Comparison of ENCODE assay signal across 1 cellular context in the genomic region with DNA sequence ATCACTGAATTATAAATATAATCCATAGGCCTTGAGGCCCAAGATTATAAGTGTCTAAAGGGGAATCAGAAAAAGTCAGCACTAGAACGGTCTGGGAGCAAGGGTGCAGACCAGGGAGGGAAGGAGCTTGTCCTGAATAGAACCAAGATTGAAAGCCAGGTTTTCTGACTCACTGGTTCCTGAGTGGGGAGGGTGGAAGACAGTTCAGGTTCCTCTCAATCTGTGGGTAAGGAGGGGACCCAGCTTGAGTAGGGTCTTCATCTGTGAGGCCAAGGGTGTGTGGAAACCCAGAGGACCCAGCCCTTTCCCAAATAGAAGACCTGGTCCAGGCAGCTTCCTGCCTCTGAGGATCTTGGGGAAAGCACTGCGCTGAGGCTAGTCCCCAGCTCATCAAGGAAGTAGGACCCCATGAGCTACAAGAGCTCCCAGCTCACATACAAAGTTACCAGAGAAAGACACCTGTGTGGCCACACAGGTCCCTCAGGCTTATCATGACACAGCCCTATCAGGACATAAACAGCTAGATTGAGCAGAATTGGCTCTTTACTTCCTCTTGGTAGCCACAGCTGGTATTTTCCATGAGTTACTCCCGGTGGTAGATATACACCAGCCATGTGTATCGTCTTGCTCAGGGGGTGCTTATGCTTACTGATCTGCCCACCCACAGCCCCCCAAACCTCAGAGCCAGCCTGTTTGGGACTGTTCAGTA.
TF ChIP-seq lines count a peak whose summit lies in the region.

No MANE protein-coding gene starts in this region.

TF ChIP-seq in endothelial cell of umbilical vein, 7 proteins besides CTCF, POLR2A, EP300 and RAD21:
- no peak for TF ChIP-seq MYC (IDR thresholded peaks at IDR 0.05; ENCODE audit: low read depth, low read length)
- TF ChIP-seq EZH2 (IDR thresholded peaks at IDR 0.05; ENCODE audit: borderline replicate concordance, low read depth, low read length, severe bottlenecking): no peak
